ENCODE assay signal across 37 cellular contexts in genomic region chr2:102444233-102444632, GRCh38. TPM values are rescaled to one million over a fixed set of nuclear protein-coding genes. Genes with fewer than 3 reads are reported as not detected.
"Had no signal": no experiment of that assay in that cellular context is flagged by ENCODE, and none has a peak within 500 bp of the region (broad histone marks: within the 10 kb centered on the region; RNA-seq: fewer than 3 reads in every experiment).

No MANE protein-coding gene starts in this region.

- H3K9me3 Mint-ChIP-seq: activated CD4-positive, alpha-beta memory T cell treated with anti-CD3 and anti-CD28 coated beads, Interleukin-2, amount 10 ng/mL, durations not matched to agents 7 days and 5 days; activated naive CD4-positive, alpha-beta T cell treated with anti-CD3 and anti-CD28 coated beads, Interleukin-2, amount 10 ng/mL, durations not matched to agents 7 days and 5 days; activated naive CD4-positive, alpha-beta T cell treated with anti-CD3 and anti-CD28 coated beads, Interleukin-2, amount 50 U/mL, for 24 hours; activated naive CD8-positive, alpha-beta T cell treated with anti-CD3 and anti-CD28 coated beads for 36 hours; activated T-cell treated with anti-CD3 and anti-CD28 coated beads, Interleukin-2, amount 50 U/mL, for 24 hours; activated T-helper 2 cell treated with anti-CD3 and anti-CD28 coated beads, Interferon-gamma antibody, Interleukin-2, Interleukin-4, amounts not matched to agents 10 μg/mL and 5 μg/mL and 100 μg/mL, durations not matched to agents 14 hours and 24 hours and 36 hours; brain; central memory CD8-positive, alpha-beta T cell; T-helper 1 cell treated with Interleukin-12 subunit alpha and Interleukin-12 subunit beta and Interleukin-4 antibody, amounts not matched to agents 30 μg/mL and 1 μg/mL, for 36 hours; T-helper 2 cell treated with Interferon-gamma antibody and Interleukin-4, amounts not matched to agents 5 μg/mL and 100 μg/mL, for 36 hours; WTC11 had no signal

- H3K27me3 ChIP-seq: ascending aorta, cardiac muscle cell had no signal

- ATAC-seq: activated CD4-positive, alpha-beta T cell treated with anti-CD3 and anti-CD28 coated beads for 36 hours had no signal

- H3K36me3 ChIP-seq: ascending aorta, cardiac muscle cell, WERI-Rb-1 had no signal

- H3K27ac ChIP-seq: ascending aorta, cardiac muscle cell, WERI-Rb-1 had no signal

- H3K27ac Mint-ChIP-seq: activated CD4-positive, alpha-beta memory T cell treated with anti-CD3 and anti-CD28 coated beads, Interleukin-2, amount 10 ng/mL, durations not matched to agents 7 days and 5 days; activated CD4-positive, alpha-beta T cell treated with anti-CD3 and anti-CD28 coated beads for 36 hours; activated CD8-positive, alpha-beta memory T cell treated with anti-CD3 and anti-CD28 coated beads, Interleukin-2, amount 10 ng/mL, durations not matched to agents 7 days and 5 days; activated naive CD4-positive, alpha-beta T cell treated with anti-CD3 and anti-CD28 coated beads, Interleukin-2, amount 10 ng/mL, durations not matched to agents 7 days and 5 days; activated naive CD4-positive, alpha-beta T cell treated with anti-CD3 and anti-CD28 coated beads, Interleukin-2, amount 50 U/mL, for 24 hours; activated naive CD8-positive, alpha-beta T cell treated with anti-CD3 and anti-CD28 coated beads for 36 hours; activated T-cell treated with anti-CD3 and anti-CD28 coated beads, Interleukin-2, amount 50 U/mL, for 24 hours; activated T-helper 2 cell treated with anti-CD3 and anti-CD28 coated beads, Interferon-gamma antibody, Interleukin-2, Interleukin-4, amounts not matched to agents 10 μg/mL and 5 μg/mL and 100 μg/mL, durations not matched to agents 14 hours and 24 hours and 36 hours; brain; T-helper 1 cell treated with Interleukin-12 subunit alpha and Interleukin-12 subunit beta and Interleukin-4 antibody, amounts not matched to agents 30 μg/mL and 1 μg/mL, for 36 hours; T-helper 2 cell treated with Interferon-gamma antibody and Interleukin-4, amounts not matched to agents 5 μg/mL and 100 μg/mL, for 36 hours; WTC11 had no signal

- H3K9me3 ChIP-seq: ascending aorta had no signal

- H3K4me1 ChIP-seq: ascending aorta had no signal

- H3K4me1 Mint-ChIP-seq: brain, WTC11 had no signal

- DNase-seq: activated CD4-positive, alpha-beta memory T cell treated with anti-CD3 and anti-CD28 coated beads, Interleukin-2, amount 10 ng/mL, durations not matched to agents 7 days and 5 days; activated CD4-positive, alpha-beta T cell treated with anti-CD3 and anti-CD28 coated beads for 1 hour; activated CD4-positive, alpha-beta T cell treated with anti-CD3 and anti-CD28 coated beads for 36 hours; activated CD4-positive, alpha-beta T cell treated with anti-CD3 and anti-CD28 coated beads for 48 hours; activated CD4-positive, alpha-beta T cell treated with anti-CD3 and anti-CD28 coated beads, Interleukin-2, amount 50 U/mL, for 1 hour; activated CD4-positive, alpha-beta T cell treated with anti-CD3 and anti-CD28 coated beads, Interleukin-2, amount 50 U/mL, for 4 hours; activated CD4-positive, CD25-positive, alpha-beta regulatory T cell; activated CD8-positive, alpha-beta memory T cell treated with anti-CD3 and anti-CD28 coated beads for 24 hours; activated CD8-positive, alpha-beta memory T cell treated with anti-CD3 and anti-CD28 coated beads, Interleukin-2, amount 10 ng/mL, durations not matched to agents 7 days and 5 days; activated CD8-positive, alpha-beta memory T cell treated with anti-CD3 and anti-CD28 coated beads, Interleukin-2, amount 50 U/mL, for 48 hours; activated CD8-positive, alpha-beta T cell treated with anti-CD3 and anti-CD28 coated beads, Interleukin-2, amount 10 ng/mL, durations not matched to agents 7 days and 5 days; activated effector memory CD4-positive, alpha-beta T cell treated with Interleukin-2 at 50 U/mL for 16 hours; activated gamma-delta T cell; activated naive CD4-positive, alpha-beta T cell treated with anti-CD3 and anti-CD28 coated beads, Interleukin-2, amount 10 ng/mL, durations not matched to agents 7 days and 5 days; activated naive CD4-positive, alpha-beta T cell treated with Interleukin-2 at 50 U/mL for 16 hours; activated naive CD8-positive, alpha-beta T cell treated with anti-CD3 and anti-CD28 coated beads for 36 hours; activated T-cell treated with anti-CD3 and anti-CD28 coated beads, Interleukin-2, amount 50 U/mL, for 24 hours; activated T-cell treated with anti-CD3 and anti-CD28 coated beads, Interleukin-2, amount 50 U/mL, for 48 hours; amygdala; anterior cingulate cortex; caudate nucleus; cerebellar nuclear complex; SW 1271; T-helper 1 cell; T-helper 2 cell; T-helper 9 cell; WERI-Rb-1 had no signal

- H3K4me3 Mint-ChIP-seq: activated CD4-positive, alpha-beta memory T cell treated with anti-CD3 and anti-CD28 coated beads, Interleukin-2, amount 10 ng/mL, durations not matched to agents 7 days and 5 days; activated CD4-positive, alpha-beta T cell treated with anti-CD3 and anti-CD28 coated beads for 36 hours; activated CD8-positive, alpha-beta memory T cell treated with anti-CD3 and anti-CD28 coated beads, Interleukin-2, amount 10 ng/mL, durations not matched to agents 7 days and 5 days; activated CD8-positive, alpha-beta T cell treated with anti-CD3 and anti-CD28 coated beads, Interleukin-2, amount 10 ng/mL, durations not matched to agents 7 days and 5 days; activated naive CD4-positive, alpha-beta T cell treated with anti-CD3 and anti-CD28 coated beads, Interleukin-2, amount 10 ng/mL, durations not matched to agents 7 days and 5 days; activated naive CD4-positive, alpha-beta T cell treated with anti-CD3 and anti-CD28 coated beads, Interleukin-2, amount 50 U/mL, for 24 hours; activated naive CD8-positive, alpha-beta T cell treated with anti-CD3 and anti-CD28 coated beads for 36 hours; activated T-cell treated with anti-CD3 and anti-CD28 coated beads, Interleukin-2, amount 50 U/mL, for 24 hours; brain; central memory CD8-positive, alpha-beta T cell; T-helper 1 cell treated with Interleukin-12 subunit alpha and Interleukin-12 subunit beta and Interleukin-4 antibody, amounts not matched to agents 30 μg/mL and 1 μg/mL, for 36 hours; T-helper 2 cell treated with Interferon-gamma antibody and Interleukin-4, amounts not matched to agents 5 μg/mL and 100 μg/mL, for 36 hours; WTC11 had no signal

- H3K4me3 ChIP-seq: ascending aorta, cardiac muscle cell had no signal

- H3K36me3 Mint-ChIP-seq: activated CD8-positive, alpha-beta memory T cell treated with anti-CD3 and anti-CD28 coated beads, Interleukin-2, amount 10 ng/mL, durations not matched to agents 7 days and 5 days; activated naive CD4-positive, alpha-beta T cell treated with anti-CD3 and anti-CD28 coated beads, Interleukin-2, amount 50 U/mL, for 24 hours; activated naive CD8-positive, alpha-beta T cell treated with anti-CD3 and anti-CD28 coated beads for 36 hours; brain; WTC11 had no signal

- H3K27me3 Mint-ChIP-seq: activated CD4-positive, alpha-beta memory T cell treated with anti-CD3 and anti-CD28 coated beads, Interleukin-2, amount 10 ng/mL, durations not matched to agents 7 days and 5 days; activated CD4-positive, alpha-beta T cell treated with anti-CD3 and anti-CD28 coated beads for 36 hours; activated naive CD4-positive, alpha-beta T cell treated with anti-CD3 and anti-CD28 coated beads, Interleukin-2, amount 10 ng/mL, durations not matched to agents 7 days and 5 days; activated naive CD4-positive, alpha-beta T cell treated with anti-CD3 and anti-CD28 coated beads, Interleukin-2, amount 50 U/mL, for 24 hours; activated naive CD8-positive, alpha-beta T cell treated with anti-CD3 and anti-CD28 coated beads for 36 hours; activated T-cell treated with anti-CD3 and anti-CD28 coated beads, Interleukin-2, amount 50 U/mL, for 24 hours; central memory CD8-positive, alpha-beta T cell had no signal

RNA-seq across cellular contexts. Expression of gene IL18RAP, which starts 21.3 kb away (rescaled TPM):
- total RNA-seq: bronchial epithelial cell, WTC11 had no signal
- polyA plus RNA-seq: cardiac muscle cell had no signal

RNA-seq across cellular contexts. Expression of gene SLC9A4, which starts 28.8 kb away (rescaled TPM):
- total RNA-seq: activated naive CD8-positive, alpha-beta T cell treated with anti-CD3 and anti-CD28 coated beads for 36 hours; ascending aorta; cardiac muscle cell had no signal
